22 cellular contexts compared by ENCODE assay signal in the genomic region with DNA sequence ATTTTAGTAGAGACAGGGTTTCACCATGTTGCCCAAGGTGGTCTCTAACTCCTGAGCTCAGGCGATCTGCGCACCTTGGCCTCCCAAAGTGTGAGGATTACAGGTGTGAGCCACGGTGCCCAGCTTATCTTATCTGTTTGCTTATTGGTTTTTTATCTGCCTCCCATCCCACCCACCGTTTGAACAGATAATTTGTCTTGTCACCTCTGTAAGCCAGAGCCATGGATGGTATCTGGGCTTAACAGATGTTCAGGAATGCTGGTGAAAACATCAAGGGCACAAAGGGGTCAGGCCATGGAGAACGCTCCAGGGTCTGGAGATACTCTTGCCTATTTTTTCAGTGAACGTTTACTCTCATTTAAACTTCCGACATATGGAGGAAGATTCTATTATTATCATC.
"Had no signal": no experiment of that assay in that cellular context is flagged by ENCODE, and none has a peak within 500 bp of the region (broad histone marks: within the 10 kb centered on the region; RNA-seq: fewer than 3 reads in every experiment).

No MANE protein-coding gene starts in this region.

- H3K4me3 Mint-ChIP-seq: effector memory CD8-positive, alpha-beta T cell; nephron; neural progenitor cell; stimulated activated naive B cell treated with anti-CD40 and anti-IgM and Interleukin-4, amounts not matched to agents 10 μg/mL and 1 μg/mL and 100 μg/mL, for 72 hours; stimulated activated naive CD8-positive, alpha-beta T cell treated with anti-CD3 and anti-CD28 coated beads, Interleukin-15, Interleukin-2, amounts not matched to agents 100 ng/mL and 50 ng/mL, for 24 hours had no signal

- H3K27me3 ChIP-seq: gastrocnemius medialis, neural progenitor cell, right atrium auricular region, sigmoid colon, tibial nerve, upper lobe of left lung had no signal

- H3K9me3 Mint-ChIP-seq: effector memory CD8-positive, alpha-beta T cell; nephron; neural progenitor cell; stimulated activated naive B cell treated with anti-CD40 and anti-IgM and Interleukin-4, amounts not matched to agents 10 μg/mL and 1 μg/mL and 100 μg/mL, for 72 hours; stimulated activated naive CD8-positive, alpha-beta T cell treated with anti-CD3 and anti-CD28 coated beads, Interleukin-15, Interleukin-2, amounts not matched to agents 100 ng/mL and 50 ng/mL, for 24 hours had no signal

- H3K4me2 ChIP-seq: neural progenitor cell had no signal

- H3K36me3 ChIP-seq: neural progenitor cell had no signal

- H2AFZ ChIP-seq: neural progenitor cell had no signal

- H3K27ac Mint-ChIP-seq: nephron; neural progenitor cell; stimulated activated naive B cell treated with anti-CD40 and anti-IgM and Interleukin-4, amounts not matched to agents 10 μg/mL and 1 μg/mL and 100 μg/mL, for 72 hours; stimulated activated naive CD8-positive, alpha-beta T cell treated with anti-CD3 and anti-CD28 coated beads, Interleukin-15, Interleukin-2, amounts not matched to agents 100 ng/mL and 50 ng/mL, for 24 hours had no signal

- DNase-seq: cortex of kidney; effector memory CD8-positive, alpha-beta T cell; foreskin fibroblast; gastrocnemius medialis; head of caudate nucleus; left ventricle myocardium superior; lower lobe of right lung; stimulated activated CD4-positive, alpha-beta T cell treated with anti-CD3 and anti-CD28 coated beads, Interleukin-4, amount 100 ng/mL, for 4 hours; stimulated activated naive B cell treated with anti-CD40 and anti-IgM and Interleukin-4, amounts not matched to agents 10 μg/mL and 1 μg/mL and 100 μg/mL, for 72 hours; upper lobe of left lung had no signal

- H3K4me1 ChIP-seq: neural progenitor cell had no signal

- H3K4me1 Mint-ChIP-seq: neural progenitor cell had no signal

- H3K27ac ChIP-seq: epithelial cell of prostate, gastrocnemius medialis, lower lobe of right lung, neural progenitor cell, prostate gland, right atrium auricular region, sigmoid colon, thoracic aorta, tibial nerve, upper lobe of left lung had no signal

- H3K9me3 ChIP-seq: gastrocnemius medialis, lower lobe of right lung, prostate gland, right atrium auricular region, sigmoid colon, thoracic aorta, tibial nerve, upper lobe of left lung had no signal

- H3K27me3 Mint-ChIP-seq: effector memory CD8-positive, alpha-beta T cell; stimulated activated naive B cell treated with anti-CD40 and anti-IgM and Interleukin-4, amounts not matched to agents 10 μg/mL and 1 μg/mL and 100 μg/mL, for 72 hours; stimulated activated naive CD8-positive, alpha-beta T cell treated with anti-CD3 and anti-CD28 coated beads, Interleukin-15, Interleukin-2, amounts not matched to agents 100 ng/mL and 50 ng/mL, for 24 hours had no signal

- FAIRE-seq: keratinocyte, urothelium cell line had no signal

- ATAC-seq: effector memory CD8-positive, alpha-beta T cell; esophagus mucosa; gastrocnemius medialis; left ventricle myocardium superior; lower lobe of right lung; stimulated activated naive B cell treated with anti-CD40 and anti-IgM and Interleukin-4, amounts not matched to agents 10 μg/mL and 1 μg/mL and 100 μg/mL, for 72 hours had no signal

- H3K9ac ChIP-seq: neural progenitor cell had no signal

- H3K4me3 ChIP-seq: gastrocnemius medialis, lower lobe of right lung, neural progenitor cell, prostate gland, right atrium auricular region, sigmoid colon, thoracic aorta, tibial nerve, upper lobe of left lung had no signal
